ENCODE assay signal across 8 cellular contexts in the genomic region with DNA sequence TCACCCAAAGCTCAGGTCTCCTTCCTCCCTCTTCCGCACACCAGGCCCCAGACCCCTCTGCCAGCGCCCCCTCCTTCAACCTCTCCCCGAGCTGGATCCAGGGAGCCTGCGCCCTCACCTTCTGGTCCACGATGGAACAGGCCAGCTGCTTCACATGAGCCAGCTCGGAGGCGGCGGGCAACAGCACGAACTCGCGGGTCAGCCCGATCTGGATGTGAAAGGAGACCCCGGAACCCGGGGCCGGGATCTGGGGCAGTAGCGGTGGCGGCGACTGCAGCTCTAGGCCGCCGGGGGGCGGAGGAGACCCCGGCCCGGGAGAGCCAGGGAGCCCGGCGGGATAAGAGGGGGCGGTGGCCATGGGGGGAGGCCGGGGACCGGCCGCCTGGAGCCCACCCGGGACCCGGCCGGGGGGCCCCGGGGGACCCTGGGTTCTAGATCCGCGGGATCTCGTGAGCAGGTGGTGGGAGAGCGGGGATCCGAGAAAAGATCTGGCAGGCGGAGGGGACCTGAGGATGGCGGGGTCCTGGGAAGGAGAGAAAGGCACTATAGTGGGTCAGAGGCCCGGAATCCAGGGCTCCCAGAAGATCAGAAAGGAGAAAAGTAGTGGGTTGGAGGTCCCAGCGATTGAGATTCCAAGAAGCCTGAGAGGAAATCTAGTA. TPM values are rescaled to one million over a fixed set of nuclear protein-coding genes. Genes with fewer than 3 reads are reported as not detected.
DNase-seq lines count a peak whose midpoint lies in the region; ATAC-seq and TF ChIP-seq lines count a peak whose summit lies in the region.

No MANE protein-coding gene starts in this region.

- H3K36me3 ChIP-seq in adrenal gland (replicated peaks in 1 of 2) = peaks cover 0 to 15% of the 10 kb centered on the region in 2 donors
- peaks cover 19% of the 10 kb centered on the region for H3K36me3 ChIP-seq in suprapubic skin

- H3K9me3 Mint-ChIP-seq in IgD-negative memory B cell = no peaks in the 10 kb centered on the region

- no peak for TF ChIP-seq POLR2A in adrenal gland (IDR thresholded peaks at IDR 0.05)
- TF ChIP-seq POLR2A in suprapubic skin (IDR thresholded peaks at IDR 0.05) = no peak

- H3K27me3 ChIP-seq in adrenal gland (no peaks in the 10 kb centered on the region), suprapubic skin (no peaks in the 10 kb centered on the region)

- no peak for TF ChIP-seq EP300 in suprapubic skin (IDR thresholded peaks at IDR 0.05)

- no peak for TF ChIP-seq CTCF in adrenal gland (IDR thresholded peaks at IDR 0.05)
- TF ChIP-seq CTCF in suprapubic skin (IDR thresholded peaks at IDR 0.05) = no peak

- peak overlapping the region; percentile 97 to 99 (median 98) for H3K27ac Mint-ChIP-seq in IgD-negative memory B cell

- peak overlapping the region in 4 of 5 donors; percentile 67 to 86 (median 82) for H3K27ac ChIP-seq in adrenal gland
- H3K27ac ChIP-seq in suprapubic skin = peak overlapping the region; percentile 84

- no peaks in the 10 kb centered on the region for H3K27me3 Mint-ChIP-seq in IgD-negative memory B cell

- H3K4me3 Mint-ChIP-seq in IgD-negative memory B cell = peak overlapping the region; percentile 92 to 99 (median 97)

- intact Hi-C loops in adrenal gland (cut with DNase I) (no loop called here), left colon (cut with DNase I, micrococcal nuclease) (no loop called here)

- 1 to 3% (median 2%) methylated on average over 13 to 42 of the region's 42 CpGs for WGBS in adrenal gland, 4 donors
- 0% methylated on average over 38 of the region's 42 CpGs for WGBS in suprapubic skin

- H3K36me3 Mint-ChIP-seq in IgD-negative memory B cell = peaks cover 1% of the 10 kb centered on the region

- H3K4me1 ChIP-seq in adrenal gland (replicated peaks in 1 of 2) (peaks cover 18 to 25% of the 10 kb centered on the region in 2 donors), suprapubic skin (peaks cover 43% of the 10 kb centered on the region)

- DNase-seq in AG20443 (ENCODE audit: low spot score) = peak; percentile 52
- DNase-seq in adrenal gland = peak in 2 of 7 donors; percentile 35 to 44
- peak in 1 of 2 donors; percentile 53 for DNase-seq in left colon
- no peak for DNase-seq in suprapubic skin (ENCODE audit: low spot score in 2 of 2)
- DNase-seq in NCI-H1417 (lab: John Stamatoyannopoulos, UW) = no peak
- no peak for DNase-seq in amygdala (lab: John Stamatoyannopoulos, UW)

- H3K9me3 ChIP-seq in adrenal gland (replicated peaks in 1 of 3) (no peaks in the 10 kb centered on the region), suprapubic skin (no peaks in the 10 kb centered on the region)

- H3K4me1 Mint-ChIP-seq in IgD-negative memory B cell = peaks cover 28 to 44% (median 31%) of the 10 kb centered on the region in 3 donors

- ATAC-seq in left colon = peak; percentile 1
- no peak for ATAC-seq in HG03139 (IDR thresholded peaks at IDR 0.05; ENCODE audit: unreplicated experiment)

- peak overlapping the region; percentile 38 to 87 (median 82) for H3K4me3 ChIP-seq in adrenal gland
- peak overlapping the region; percentile 80 for H3K4me3 ChIP-seq in suprapubic skin

RNA-seq across cellular contexts. Expression of gene PRKD2, which starts 0.8 kb away (rescaled TPM):
- polyA plus RNA-seq in IgD-negative memory B cell (143 TPM), adrenal gland (10 to 100 TPM in 2 of 3 donors, 1 to 10 TPM in 1; 6.8 to 77.1 (median 53.7) TPM)
- total RNA-seq in adrenal gland (10 to 100 TPM; 11.5 to 37.0 (median 26.8) TPM), left colon (10 to 100 TPM; 62.5 to 64.4 TPM), suprapubic skin (100 to 1,000 TPM in 1 of 4 donors, 10 to 100 TPM in 3; 51.5 to 136 (median 61.2) TPM)

RNA-seq across cellular contexts. Expression of gene FKRP, which starts 29.7 kb away (rescaled TPM):
- 5.9 TPM for polyA plus RNA-seq in IgD-negative memory B cell
- 10 to 100 TPM in 7 of 8 donors, 1 to 10 TPM in 1; 9.6 to 31.2 (median 16.7) TPM for total RNA-seq in adrenal gland
- polyA plus RNA-seq in adrenal gland = 10 to 100 TPM in 2 of 3 donors, 1 to 10 TPM in 1; 5.5 to 19.1 (median 13.6) TPM
- 10 to 100 TPM; 10.2 to 10.8 TPM for total RNA-seq in left colon
- total RNA-seq in suprapubic skin = 10 to 100 TPM in 1 of 4 donors, 1 to 10 TPM in 3; 7.1 to 15.2 (median 7.8) TPM

RNA-seq across cellular contexts. Expression of gene STRN4, which starts 30.1 kb away (rescaled TPM):
- polyA plus RNA-seq in IgD-negative memory B cell (33.3 TPM), adrenal gland (10 to 100 TPM; 22.3 to 92.8 (median 65.3) TPM)
- total RNA-seq in adrenal gland (10 to 100 TPM; 46.6 to 85.7 (median 66.8) TPM), left colon (10 to 100 TPM; 69.2 to 74.9 TPM), suprapubic skin (10 to 100 TPM; 73.2 to 87.6 (median 81.1) TPM)

RNA-seq across cellular contexts. Expression of gene DACT3, which starts 55.2 kb away (rescaled TPM):
- polyA plus RNA-seq in IgD-negative memory B cell (not detected), adrenal gland (1 to 10 TPM; 2.3 to 3.8 (median 2.6) TPM)
- total RNA-seq in adrenal gland (1 to 10 TPM; 1.7 to 9.8 (median 4.4) TPM), left colon (1 to 10 TPM; 1.1 to 7.8 TPM), suprapubic skin (1 to 10 TPM in 3 of 4 donors, under 1 TPM in 1; 0.68 to 1.8 (median 1.2) TPM)
